In genomic region chr7:3436112-3436511, GRCh38 we compare ENCODE assay signal across 28 cellular contexts.
"Had no signal": no experiment of that assay in that cellular context is flagged by ENCODE, and none has a peak within 500 bp of the region (broad histone marks: within the 10 kb centered on the region; RNA-seq: fewer than 3 reads in every experiment).

No MANE protein-coding gene starts in this region.

- H3K9me3 Mint-ChIP-seq: activated B cell treated with CpG ODN at 0.5 μM for 24 hours; activated T-cell treated with anti-CD3 and anti-CD28 coated beads, Interleukin-2, amount 50 U/mL, for 24 hours; activated T-helper 17 cell treated with anti-CD3 and anti-CD28 coated beads, Interleukin-2, amount 50 U/mL, for 72 hours; naive thymus-derived CD4-positive, alpha-beta T cell; neural crest cell; stimulated activated naive CD8-positive, alpha-beta T cell treated with anti-CD3 and anti-CD28 coated beads, Interleukin-15, Interleukin-2, amounts not matched to agents 100 ng/mL and 50 ng/mL, for 24 hours had no signal

- H3K27me3 Mint-ChIP-seq: activated CD4-positive, alpha-beta T cell treated with anti-CD3 and anti-CD28 coated beads for 36 hours; activated naive CD8-positive, alpha-beta T cell; activated T-cell treated with anti-CD3 and anti-CD28 coated beads, Interleukin-2, amount 50 U/mL, for 24 hours; progenitor cell of endocrine pancreas had no signal

- H3K36me3 Mint-ChIP-seq: activated naive CD8-positive, alpha-beta T cell; naive thymus-derived CD4-positive, alpha-beta T cell had no signal

- H3K27ac Mint-ChIP-seq: activated B cell treated with CpG ODN at 0.5 μM for 24 hours; activated naive CD8-positive, alpha-beta T cell; activated T-cell treated with anti-CD3 and anti-CD28 coated beads, Interleukin-2, amount 50 U/mL, for 24 hours; activated T-helper 17 cell treated with anti-CD3 and anti-CD28 coated beads, Interleukin-2, amount 50 U/mL, for 72 hours; naive thymus-derived CD4-positive, alpha-beta T cell; progenitor cell of endocrine pancreas; stimulated activated naive CD8-positive, alpha-beta T cell treated with anti-CD3 and anti-CD28 coated beads, Interleukin-15, Interleukin-2, amounts not matched to agents 100 ng/mL and 50 ng/mL, for 24 hours had no signal

- H3K9me3 ChIP-seq: adrenal gland, ascending aorta, left lung, thyroid gland, upper lobe of right lung had no signal

- DNase-seq: activated B cell treated with CpG ODN at 0.5 μM for 24 hours; activated CD4-positive, alpha-beta T cell treated with anti-CD3 and anti-CD28 coated beads for 36 hours; activated CD4-positive, alpha-beta T cell treated with anti-CD3 and anti-CD28 coated beads, Interleukin-2, amount 50 U/mL, for 4 hours; activated CD8-positive, alpha-beta memory T cell treated with anti-CD3 and anti-CD28 coated beads for 24 hours; activated CD8-positive, alpha-beta memory T cell treated with anti-CD3 and anti-CD28 coated beads, Interleukin-2, amount 50 U/mL, for 4 hours; activated naive CD4-positive, alpha-beta T cell; activated T-cell treated with anti-CD3 and anti-CD28 coated beads, Interleukin-2, amount 50 U/mL, for 24 hours; adrenal gland; effector CD4-positive, alpha-beta T cell; left lung; naive thymus-derived CD4-positive, alpha-beta T cell; occipital lobe; retina; stimulated activated CD4-positive, alpha-beta T cell treated with anti-CD3 and anti-CD28 coated beads, Interleukin-1b, Interleukin-23, amount 100 ng/mL, for 48 hours; substantia nigra; T-helper 1 cell; thyroid gland; upper lobe of right lung had no signal

- H3K4me1 ChIP-seq: adrenal gland, ascending aorta, left lung, thyroid gland had no signal

- H3K4me3 ChIP-seq: adrenal gland, ascending aorta, left lung, lung, thyroid gland, upper lobe of right lung had no signal

- FAIRE-seq: bronchial epithelial cell, endometrium had no signal

- H3K27ac ChIP-seq: adrenal gland, ascending aorta, foreskin keratinocyte, left lung, thyroid gland, upper lobe of right lung had no signal

- H3K36me3 ChIP-seq: adrenal gland, ascending aorta, left lung, thyroid gland, upper lobe of right lung had no signal

- H3K27me3 ChIP-seq: adrenal gland, ascending aorta, foreskin keratinocyte, left lung, thyroid gland, upper lobe of right lung had no signal

- ATAC-seq: activated CD4-positive, alpha-beta T cell treated with anti-CD3 and anti-CD28 coated beads for 36 hours; activated T-helper 17 cell treated with anti-CD3 and anti-CD28 coated beads, Interleukin-2, amount 50 U/mL, for 72 hours; left lung; naive thymus-derived CD4-positive, alpha-beta T cell; upper lobe of right lung had no signal

- H3K4me3 Mint-ChIP-seq: activated B cell treated with CpG ODN at 0.5 μM for 24 hours; activated CD4-positive, alpha-beta T cell treated with anti-CD3 and anti-CD28 coated beads for 36 hours; activated naive CD8-positive, alpha-beta T cell; activated T-cell treated with anti-CD3 and anti-CD28 coated beads, Interleukin-2, amount 50 U/mL, for 24 hours; activated T-helper 17 cell treated with anti-CD3 and anti-CD28 coated beads, Interleukin-2, amount 50 U/mL, for 72 hours; naive thymus-derived CD4-positive, alpha-beta T cell; neural crest cell; stimulated activated naive CD8-positive, alpha-beta T cell treated with anti-CD3 and anti-CD28 coated beads, Interleukin-15, Interleukin-2, amounts not matched to agents 100 ng/mL and 50 ng/mL, for 24 hours had no signal

- H3K4me1 Mint-ChIP-seq: activated B cell treated with CpG ODN at 0.5 μM for 24 hours; activated T-helper 17 cell treated with anti-CD3 and anti-CD28 coated beads, Interleukin-2, amount 50 U/mL, for 72 hours; neural crest cell had no signal
